ENCODE assay signal across 21 cellular contexts in the genomic region with DNA sequence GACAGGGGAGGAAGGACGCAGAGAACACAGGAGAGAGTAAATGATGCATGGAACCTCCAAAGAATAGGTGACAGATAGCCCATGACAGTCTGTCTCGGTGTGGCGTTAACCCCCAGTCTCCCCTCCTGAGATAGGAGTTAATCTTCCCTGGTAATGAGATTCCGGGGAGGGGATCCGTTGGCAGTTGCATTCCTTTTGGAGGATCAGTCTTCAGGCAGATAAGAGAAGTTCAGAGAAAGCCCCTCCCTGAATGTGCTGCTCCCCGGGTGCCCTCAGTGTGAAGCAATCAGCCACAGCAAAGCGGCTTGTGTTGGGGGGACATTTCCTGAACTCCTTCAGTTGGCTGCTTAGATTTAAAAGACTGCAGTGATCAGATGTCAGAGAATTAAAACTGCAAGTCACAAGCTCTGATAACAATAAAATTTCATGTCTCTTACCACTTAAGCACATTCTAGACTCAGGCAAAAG.
DNase-seq lines count a peak whose midpoint lies in the region; ATAC-seq, FAIRE-seq and TF ChIP-seq lines count a peak whose summit lies in the region.
"Had no signal": no experiment of that assay in that cellular context is flagged by ENCODE, and none has a peak within 500 bp of the region (broad histone marks: within the 10 kb centered on the region; RNA-seq: fewer than 3 reads in every experiment).

No MANE protein-coding gene starts in this region.

- no peaks in the 10 kb centered on the region for H3K9me3 Mint-ChIP-seq in type B pancreatic cell
- H3K9me3 Mint-ChIP-seq: activated naive CD4-positive, alpha-beta T cell treated with anti-CD3 and anti-CD28 coated beads, Interleukin-2, amount 50 U/mL, for 24 hours; activated T-cell treated with anti-CD3 and anti-CD28 coated beads, Interleukin-2, amount 50 U/mL, for 72 hours; T-helper 1 cell treated with Interleukin-12 subunit alpha and Interleukin-12 subunit beta and Interleukin-4 antibody, amounts not matched to agents 30 μg/mL and 1 μg/mL, for 36 hours had no signal

- peaks cover 7% of the 10 kb centered on the region for H3K27me3 Mint-ChIP-seq in type B pancreatic cell

- no peaks in the 10 kb centered on the region for H3K9me3 ChIP-seq in SK-N-MC (ENCODE audit: low read depth, low read length)
- H3K9me3 ChIP-seq in iPS-20b (ENCODE audit: insufficient read depth, low read depth, low read length) = no peaks in the 10 kb centered on the region
- H3K9me3 ChIP-seq: gastroesophageal sphincter, psoas muscle had no signal

- DNase-seq in NCI-H2171 treated with DMSO at 0.1 percent for 48 hours (lab: John Stamatoyannopoulos, UW) (peak; percentile 76), NCI-H2171 (lab: John Stamatoyannopoulos, UW) (no peak), SK-N-MC (ENCODE audit: low read depth, low spot score) (peak; percentile 10), type B pancreatic cell (ENCODE audit: extremely low spot score, unreplicated experiment) (no peak), urothelium cell line (ENCODE audit: low spot score) (no peak), GM12892 (ENCODE audit: insufficient read length) (no peak)
- DNase-seq: activated T-cell treated with anti-CD3 and anti-CD28 coated beads, Interleukin-2, amount 50 U/mL, for 72 hours; brain microvascular endothelial cell; C1 segment of cervical spinal cord; DMS53; erythroblast; NCI-H2029 treated with DMSO at 0.1 percent for 48 hours; NCI-H526 treated with DMSO at 0.1 percent for 48 hours; psoas muscle; SIG-M5 had no signal

- H3K27ac ChIP-seq in SK-N-MC (peak overlapping the region; percentile 94), iPS-20b (ENCODE audit: low read length) (no peak overlapping the region)
- H3K27ac ChIP-seq: brain microvascular endothelial cell, gastroesophageal sphincter, psoas muscle had no signal

- no peak for ATAC-seq in HG03280 (IDR thresholded peaks at IDR 0.05; ENCODE audit: unreplicated experiment)
- ATAC-seq: activated T-cell treated with anti-CD3 and anti-CD28 coated beads, Interleukin-2, amount 50 U/mL, for 72 hours; gastroesophageal sphincter; psoas muscle had no signal

- H3K4me3 ChIP-seq in SK-N-MC (peak overlapping the region; percentile 52), iPS-20b (ENCODE audit: low read length) (peak overlapping the region; percentile 9; the same call in 1 of the 2 replicates)
- H3K4me3 ChIP-seq: gastroesophageal sphincter, lung, psoas muscle had no signal

- no peak for TF ChIP-seq POLR2A in GM12892 (IDR thresholded peaks at IDR 0.05; ENCODE audit: low read depth, low read length)

- peak overlapping the region; percentile 8 for H3K4me3 Mint-ChIP-seq in type B pancreatic cell
- H3K4me3 Mint-ChIP-seq: activated naive CD4-positive, alpha-beta T cell treated with anti-CD3 and anti-CD28 coated beads, Interleukin-2, amount 50 U/mL, for 24 hours; activated T-cell treated with anti-CD3 and anti-CD28 coated beads, Interleukin-2, amount 50 U/mL, for 72 hours; T-helper 1 cell treated with Interleukin-12 subunit alpha and Interleukin-12 subunit beta and Interleukin-4 antibody, amounts not matched to agents 30 μg/mL and 1 μg/mL, for 36 hours had no signal

- TF ChIP-seq CTCF in type B pancreatic cell (conservative IDR thresholded peaks at IDR 0.05) = no peak

- H3K36me3 Mint-ChIP-seq in type B pancreatic cell = no peaks in the 10 kb centered on the region
- H3K36me3 Mint-ChIP-seq: activated naive CD4-positive, alpha-beta T cell treated with anti-CD3 and anti-CD28 coated beads, Interleukin-2, amount 50 U/mL, for 24 hours had no signal

- H3K4me1 Mint-ChIP-seq in type B pancreatic cell (ENCODE audit: unreplicated experiment) = peaks cover 18% of the 10 kb centered on the region

- FAIRE-seq in urothelium cell line (lab: Jason Lieb, UNC) (no peak), GM12892 (lab: Jason Lieb, UNC) (no peak)

- H3K36me3 ChIP-seq in SK-N-MC (ENCODE audit: insufficient read depth, low read length) (no peaks in the 10 kb centered on the region), iPS-20b (ENCODE audit: insufficient read depth, low read depth, low read length) (no peaks in the 10 kb centered on the region)
- H3K36me3 ChIP-seq: brain microvascular endothelial cell, gastroesophageal sphincter had no signal

- H3K9ac ChIP-seq in SK-N-MC (ENCODE audit: insufficient read length) (peak overlapping the region; percentile 67), iPS-20b (ENCODE audit: low read depth, low read length) (no peak overlapping the region)

- H3K27ac Mint-ChIP-seq in type B pancreatic cell = no peak overlapping the region
- H3K27ac Mint-ChIP-seq: activated naive CD4-positive, alpha-beta T cell treated with anti-CD3 and anti-CD28 coated beads, Interleukin-2, amount 50 U/mL, for 24 hours; activated T-cell treated with anti-CD3 and anti-CD28 coated beads, Interleukin-2, amount 50 U/mL, for 72 hours; T-helper 1 cell treated with Interleukin-12 subunit alpha and Interleukin-12 subunit beta and Interleukin-4 antibody, amounts not matched to agents 30 μg/mL and 1 μg/mL, for 36 hours had no signal

- peaks cover 31% of the 10 kb centered on the region for H3K4me1 ChIP-seq in iPS-20b (ENCODE audit: insufficient read depth, low read length)
- H3K4me1 ChIP-seq: gastroesophageal sphincter, psoas muscle had no signal

- H3K27me3 ChIP-seq in iPS-20b (ENCODE audit: insufficient read depth, low read length) = peaks cover 11% of the 10 kb centered on the region; the same call in 1 of the 2 replicates
- H3K27me3 ChIP-seq: brain microvascular endothelial cell had no signal

Comparison
In these comparisons a context has a peak if more than half of its experiments do, and no peak if none do; other contexts are left out.
1. DNase-seq: peak in NCI-H2171 treated with DMSO at 0.1 percent for 48 hours (single experiment) and SK-N-MC (single experiment); none in NCI-H2171 (single experiment), type B pancreatic cell (single experiment), urothelium cell line (single experiment) and GM12892 (single experiment).